34 cellular contexts compared by ENCODE assay signal in genomic region chr17:74704536-74704935, GRCh38. TPM values are rescaled to one million over a fixed set of nuclear protein-coding genes. Genes with fewer than 3 reads are reported as not detected.
"Had no signal": no experiment of that assay in that cellular context is flagged by ENCODE, and none has a peak within 500 bp of the region (broad histone marks: within the 10 kb centered on the region; RNA-seq: fewer than 3 reads in every experiment).

No MANE protein-coding gene starts in this region.

- H3K4me1 ChIP-seq: Peyer's patch had no signal

- H3K36me3 Mint-ChIP-seq: activated CD8-positive, alpha-beta memory T cell treated with anti-CD3 and anti-CD28 coated beads, Interleukin-2, amount 10 ng/mL, durations not matched to agents 7 days and 5 days; activated naive CD8-positive, alpha-beta T cell treated with anti-CD3 and anti-CD28 coated beads for 36 hours; T-cell had no signal

- H3K4me1 Mint-ChIP-seq: activated CD4-positive, alpha-beta memory T cell treated with anti-CD3 and anti-CD28 coated beads, Interleukin-2, amount 10 ng/mL, durations not matched to agents 7 days and 5 days; activated CD8-positive, alpha-beta memory T cell treated with anti-CD3 and anti-CD28 coated beads, Interleukin-2, amount 10 ng/mL, durations not matched to agents 7 days and 5 days; activated naive CD8-positive, alpha-beta T cell treated with anti-CD3 and anti-CD28 coated beads for 36 hours; T-cell had no signal

- H3K27me3 ChIP-seq: brain microvascular endothelial cell, Peyer's patch had no signal

- H3K27ac ChIP-seq: brain microvascular endothelial cell, Peyer's patch, RWPE1, WERI-Rb-1 had no signal

- H3K36me3 ChIP-seq: brain microvascular endothelial cell, Peyer's patch had no signal

- H3K9me3 Mint-ChIP-seq: activated CD4-positive, alpha-beta memory T cell treated with anti-CD3 and anti-CD28 coated beads, Interleukin-2, amount 10 ng/mL, durations not matched to agents 7 days and 5 days; activated naive CD8-positive, alpha-beta T cell treated with anti-CD3 and anti-CD28 coated beads for 36 hours; T-cell had no signal

- ATAC-seq: activated CD8-positive, alpha-beta memory T cell treated with anti-CD3 and anti-CD28 coated beads, Interleukin-2, amount 10 ng/mL, durations not matched to agents 7 days and 5 days; PC-3; Right ventricle myocardium inferior; SK-N-SH treated with all-trans-retinoic acid at 6 μM for 48 hours; T-cell; T-helper 17 cell had no signal

- H3K9me3 ChIP-seq: Peyer's patch had no signal

- H3K4me3 Mint-ChIP-seq: activated CD4-positive, alpha-beta memory T cell treated with anti-CD3 and anti-CD28 coated beads, Interleukin-2, amount 10 ng/mL, durations not matched to agents 7 days and 5 days; activated CD8-positive, alpha-beta memory T cell treated with anti-CD3 and anti-CD28 coated beads, Interleukin-2, amount 10 ng/mL, durations not matched to agents 7 days and 5 days; activated naive CD8-positive, alpha-beta T cell treated with anti-CD3 and anti-CD28 coated beads for 36 hours; T-cell; T-helper 17 cell had no signal

- DNase-seq: activated CD4-positive, alpha-beta memory T cell treated with anti-CD3 and anti-CD28 coated beads, Interleukin-2, amount 10 ng/mL, durations not matched to agents 7 days and 5 days; activated CD4-positive, alpha-beta T cell treated with anti-CD3 and anti-CD28 coated beads for 1 hour; activated CD4-positive, alpha-beta T cell treated with anti-CD3 and anti-CD28 coated beads for 48 hours; activated CD4-positive, CD25-positive, alpha-beta regulatory T cell; activated CD8-positive, alpha-beta memory T cell treated with anti-CD3 and anti-CD28 coated beads for 24 hours; activated CD8-positive, alpha-beta memory T cell treated with anti-CD3 and anti-CD28 coated beads, Interleukin-2, amount 10 ng/mL, durations not matched to agents 7 days and 5 days; activated CD8-positive, alpha-beta memory T cell treated with anti-CD3 and anti-CD28 coated beads, Interleukin-2, amount 50 U/mL, for 48 hours; activated effector memory CD4-positive, alpha-beta T cell treated with Interleukin-2 at 50 U/mL for 16 hours; activated naive CD4-positive, alpha-beta T cell; activated naive CD4-positive, alpha-beta T cell treated with anti-CD3 and anti-CD28 coated beads, Interleukin-2, amount 50 U/mL, for 16 hours; activated naive CD8-positive, alpha-beta T cell treated with anti-CD3 and anti-CD28 coated beads for 36 hours; activated T-cell treated with anti-CD3 and anti-CD28 coated beads, Interleukin-2, amount 50 U/mL, for 48 hours; amniotic stem cell; aorta; brain microvascular endothelial cell; central memory CD4-positive, alpha-beta T cell; NCI-H1092 treated with DMSO at 0.1 percent for 48 hours; NCI-H146; NCI-H187; NCI-H2081 treated with DMSO at 0.1 percent for 48 hours; NCI-H226; NCI-H446 treated with DMSO at 0.1 percent for 48 hours; NCI-H524; NK-92 treated with Interleukin-12 subunit alpha and Interleukin-12 subunit beta, amount 100 ng/mL, for 24 hours; PC-3; Peyer's patch; SIG-M5; T-cell; T-helper 17 cell; WERI-Rb-1 had no signal

- H3K27ac Mint-ChIP-seq: activated CD4-positive, alpha-beta memory T cell treated with anti-CD3 and anti-CD28 coated beads, Interleukin-2, amount 10 ng/mL, durations not matched to agents 7 days and 5 days; activated CD8-positive, alpha-beta memory T cell treated with anti-CD3 and anti-CD28 coated beads, Interleukin-2, amount 10 ng/mL, durations not matched to agents 7 days and 5 days; activated naive CD8-positive, alpha-beta T cell treated with anti-CD3 and anti-CD28 coated beads for 36 hours; T-cell; T-helper 17 cell had no signal

- H3K4me3 ChIP-seq: Peyer's patch had no signal

- H3K27me3 Mint-ChIP-seq: activated naive CD8-positive, alpha-beta T cell treated with anti-CD3 and anti-CD28 coated beads for 36 hours; T-helper 17 cell had no signal

RNA-seq across cellular contexts. Expression of gene CD300LF, which starts 8.2 kb away (rescaled TPM):
- total RNA-seq: activated CD4-positive, alpha-beta memory T cell treated with anti-CD3 and anti-CD28 coated beads, Interleukin-2, amount 10 ng/mL, durations not matched to agents 7 days and 5 days; activated CD8-positive, alpha-beta memory T cell treated with anti-CD3 and anti-CD28 coated beads, Interleukin-2, amount 10 ng/mL, durations not matched to agents 7 days and 5 days; activated naive CD8-positive, alpha-beta T cell treated with anti-CD3 and anti-CD28 coated beads for 36 hours; M059J; PC-3 had no signal

RNA-seq across cellular contexts. Expression of gene RAB37, which starts 32.5 kb away (rescaled TPM):
- total RNA-seq: M059J had no signal
